29 cellular contexts compared by ENCODE assay signal in the genomic region with DNA sequence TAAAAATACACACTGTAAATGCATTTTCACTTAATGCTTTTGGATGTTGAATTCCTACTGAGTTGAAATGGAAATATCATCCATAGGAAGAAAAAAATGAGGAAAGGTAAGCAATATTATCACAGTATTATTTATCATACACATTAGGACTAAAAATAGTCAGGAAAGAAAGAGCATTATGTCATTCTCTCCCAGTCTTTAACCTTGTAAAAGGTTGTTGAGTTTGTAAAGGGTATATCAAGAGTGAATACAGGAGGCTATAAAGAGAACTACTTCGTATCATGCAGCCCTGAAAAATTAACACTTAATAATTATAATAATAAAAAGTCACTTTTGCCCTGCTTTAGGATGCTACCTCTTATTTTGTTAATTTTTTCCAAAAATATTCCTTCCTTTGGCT.
"Had no signal": no experiment of that assay in that cellular context is flagged by ENCODE, and none has a peak within 500 bp of the region (broad histone marks: within the 10 kb centered on the region; RNA-seq: fewer than 3 reads in every experiment).

No MANE protein-coding gene starts in this region.

- H3K4me1 ChIP-seq: foreskin keratinocyte, suprapubic skin, upper lobe of right lung, uterus had no signal

- H3K4me3 Mint-ChIP-seq: immature natural killer cell; mesothelial cell of epicardium; naive B cell; natural killer cell treated with Interleukin-12 subunit alpha and Interleukin-12 subunit beta and Interleukin-15 and Interleukin-18, amount 100 ng/mL, for 72 hours; neural crest cell; stimulated activated effector memory CD8-positive, alpha-beta T cell treated with anti-CD3 and anti-CD28 coated beads, Interleukin-12 subunit alpha, Interleukin-12 subunit beta, amount 100 ng/mL, for 72 hours had no signal

- H3K27ac Mint-ChIP-seq: immature natural killer cell; mesothelial cell of epicardium; stimulated activated effector memory CD8-positive, alpha-beta T cell treated with anti-CD3 and anti-CD28 coated beads, Interleukin-12 subunit alpha, Interleukin-12 subunit beta, amount 100 ng/mL, for 72 hours had no signal

- H3K4me3 ChIP-seq: coronary artery, esophagus muscularis mucosa, gastroesophageal sphincter, heart right ventricle, mucosa of descending colon, pancreas, sigmoid colon, suprapubic skin, transverse colon, upper lobe of right lung, uterus had no signal

- H3K27ac ChIP-seq: coronary artery, esophagus muscularis mucosa, foreskin keratinocyte, gastroesophageal sphincter, heart right ventricle, pancreas, sigmoid colon, suprapubic skin, transverse colon, upper lobe of right lung, uterus had no signal

- H3K36me3 Mint-ChIP-seq: natural killer cell treated with Interleukin-12 subunit alpha and Interleukin-12 subunit beta and Interleukin-15 and Interleukin-18, amount 100 ng/mL, for 72 hours; stimulated activated effector memory CD8-positive, alpha-beta T cell treated with anti-CD3 and anti-CD28 coated beads, Interleukin-12 subunit alpha, Interleukin-12 subunit beta, amount 100 ng/mL, for 72 hours had no signal

- H3K9me3 Mint-ChIP-seq: immature natural killer cell; mesothelial cell of epicardium; naive B cell; natural killer cell treated with Interleukin-12 subunit alpha and Interleukin-12 subunit beta and Interleukin-15 and Interleukin-18, amount 100 ng/mL, for 72 hours; neural crest cell; stimulated activated effector memory CD8-positive, alpha-beta T cell treated with anti-CD3 and anti-CD28 coated beads, Interleukin-12 subunit alpha, Interleukin-12 subunit beta, amount 100 ng/mL, for 72 hours had no signal

- H3K27me3 Mint-ChIP-seq: naive B cell; natural killer cell treated with Interleukin-12 subunit alpha and Interleukin-12 subunit beta and Interleukin-15 and Interleukin-18, amount 100 ng/mL, for 72 hours had no signal

- H3K27me3 ChIP-seq: esophagus muscularis mucosa, foreskin keratinocyte, gastroesophageal sphincter, heart right ventricle, neutrophil, pancreas, sigmoid colon, suprapubic skin, transverse colon, upper lobe of right lung, uterus had no signal

- DNase-seq: dermis blood vessel endothelial cell; effector memory CD4-positive, alpha-beta T cell; foreskin keratinocyte; heart right ventricle; hypothalamus; immature natural killer cell; islet precursor cell; kidney glomerular epithelial cell; left colon; mesenchymal stem cell; mucosa of descending colon; naive B cell; pancreas; sigmoid colon; stimulated activated CD4-positive, alpha-beta T cell treated with anti-CD3 and anti-CD28 coated beads, Interleukin-2, amount 100 ng/mL, for 24 hours; stimulated activated CD4-positive, alpha-beta T cell treated with anti-CD3 and anti-CD28 coated beads, Interleukin-4, amount 100 ng/mL, for 24 hours; stimulated activated naive CD4-positive, alpha-beta T cell treated with Interleukin-2 at 50 U/mL for 16 hours; transverse colon; upper lobe of right lung; uterus had no signal

- H3K36me3 ChIP-seq: gastroesophageal sphincter, heart right ventricle, neutrophil, pancreas, suprapubic skin, upper lobe of right lung, uterus had no signal

- H3K9me3 ChIP-seq: esophagus muscularis mucosa, gastroesophageal sphincter, heart right ventricle, mucosa of descending colon, neutrophil, pancreas, sigmoid colon, suprapubic skin, transverse colon, upper lobe of right lung, uterus had no signal

- ATAC-seq: foreskin keratinocyte; gastroesophageal sphincter; left colon; mucosa of descending colon; natural killer cell treated with Interleukin-12 subunit alpha and Interleukin-12 subunit beta and Interleukin-15 and Interleukin-18, amount 100 ng/mL, for 72 hours; pancreas; stimulated activated effector memory CD8-positive, alpha-beta T cell treated with anti-CD3 and anti-CD28 coated beads, Interleukin-12 subunit alpha, Interleukin-12 subunit beta, amount 100 ng/mL, for 72 hours; upper lobe of right lung had no signal
